13 cellular contexts compared by ENCODE assay signal in the genomic region with DNA sequence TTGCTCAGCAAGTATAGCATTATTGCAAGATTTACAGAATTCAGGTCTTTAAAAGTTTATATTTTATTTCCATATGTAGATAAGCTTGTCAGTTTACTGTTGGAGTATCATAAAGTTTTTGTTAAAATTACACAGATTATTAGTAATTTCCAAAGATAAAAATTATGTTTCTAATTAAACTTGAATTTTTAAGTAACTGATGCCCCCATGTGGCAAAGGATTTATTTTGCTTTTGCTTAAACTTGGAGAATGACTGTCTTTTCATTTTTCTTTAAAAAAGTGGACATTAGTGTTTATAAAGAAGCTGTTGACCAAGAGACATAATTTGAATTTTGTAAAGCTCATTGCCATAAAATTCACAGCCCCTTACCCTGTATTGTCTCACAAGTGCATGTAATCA. TPM values are rescaled to one million over a fixed set of nuclear protein-coding genes. Genes with fewer than 3 reads are reported as not detected.
DNase-seq lines count a peak whose midpoint lies in the region; ATAC-seq, FAIRE-seq and TF ChIP-seq lines count a peak whose summit lies in the region.
"Had no signal": no experiment of that assay in that cellular context is flagged by ENCODE, and none has a peak within 500 bp of the region (broad histone marks: within the 10 kb centered on the region; RNA-seq: fewer than 3 reads in every experiment).

No MANE protein-coding gene starts in this region.

- CTCF ChIA-PET in GM12878 (lab: Yijun Ruan, JAX) = interaction anchor here (0.6 to 2.3 kb wide), 15 partner anchors 13 to 212 kb away, joined by 3 to 12 read pairs (median 6); no protein-coding TSS in a partner anchor

- no peak for TF ChIP-seq EP300 in GM12878 (IDR thresholded peaks at IDR 0.05; ENCODE audit: borderline replicate concordance in 1 of 2, control insufficient read depth in 1 of 2, low read depth in 2 of 2, low read length in 2 of 2)

- peaks cover 28% of the 10 kb centered on the region for H3K36me3 Mint-ChIP-seq in mesothelial cell of epicardium

- H3K4me1 ChIP-seq in GM12878 (ENCODE audit: control insufficient read depth, insufficient read depth, low read length) (no peaks in the 10 kb centered on the region), prostate gland (replicated peaks) (no peaks in the 10 kb centered on the region)

- peak; percentile 19; the same call in 1 of the 2 replicates for TF ChIP-seq RAD21 in GM12878 (IDR thresholded peaks at IDR 0.05; ENCODE audit: insufficient read depth, low read depth, low read length)

- no peak overlapping the region for H3K4me2 ChIP-seq in GM12878 (ENCODE audit: control insufficient read depth, insufficient read depth)

- peaks cover 0 to 13% of the 10 kb centered on the region in 2 experiments; a peak in 2 of 4 replicates for H3K36me3 ChIP-seq in GM12878 (ENCODE audit: control insufficient read depth in 2 of 2, insufficient read depth in 2 of 2, low read length in 1 of 2)
- H3K36me3 ChIP-seq in prostate gland = no peaks in the 10 kb centered on the region

- no peaks in the 10 kb centered on the region for H3K27me3 Mint-ChIP-seq in mesothelial cell of epicardium (ENCODE audit: low read depth)
- H3K27me3 Mint-ChIP-seq: naive B cell; stimulated activated memory B cell treated with anti-CD40 and anti-IgM and Interleukin-4, amounts not matched to agents 10 μg/mL and 1 μg/mL and 100 μg/mL, for 72 hours had no signal

- in situ Hi-C loops in GM12878 (cut with MboI) = no loop called here

- H3K9me3 ChIP-seq in GM12878 (replicated peaks; ENCODE audit: control insufficient read depth, insufficient read depth, low read length) (no peaks in the 10 kb centered on the region; the same call in 2 of the 3 replicates), prostate gland (no peaks in the 10 kb centered on the region)

- no peak overlapping the region for H3K9ac ChIP-seq in GM12878 (ENCODE audit: control insufficient read depth, insufficient read depth, low read length)

- no peak overlapping the region for H2AFZ ChIP-seq in GM12878 (ENCODE audit: control insufficient read depth, low read depth, low read length)

- POLR2A ChIA-PET in GM12878 (lab: Charles Lee) = no interaction called here

- DNase-seq in D721Med (ENCODE audit: insufficient read length, low spot score) (no peak), HT-29 (ENCODE audit: low spot score) (peak; percentile 18), GM12878 (ENCODE audit: low read depth, low spot score) (no peak), mesothelial cell of epicardium (ENCODE audit: low spot score in 2 of 2, unreplicated experiment in 2 of 2) (no peak), prostate gland (ENCODE audit: low spot score) (no peak), hypothalamus (lab: John Stamatoyannopoulos, UW) (no peak)
- DNase-seq: DMS153, naive B cell, NCI-H2029, T-helper 9 cell had no signal

- RAD21 ChIA-PET in GM12878 (lab: Charles Lee; ENCODE audit: unreplicated experiment) = interaction anchor here (0.6 to 1.4 kb wide), 4 partner anchors 14 to 215 kb away, joined by 3 to 6 read pairs (median 4); no protein-coding TSS in a partner anchor

- H3K27ac Mint-ChIP-seq in mesothelial cell of epicardium = no peak overlapping the region
- H3K27ac Mint-ChIP-seq: stimulated activated memory B cell treated with anti-CD40 and anti-IgM and Interleukin-4, amounts not matched to agents 10 μg/mL and 1 μg/mL and 100 μg/mL, for 72 hours had no signal

- H3K9me3 Mint-ChIP-seq in mesothelial cell of epicardium = no peaks in the 10 kb centered on the region
- H3K9me3 Mint-ChIP-seq: naive B cell; stimulated activated memory B cell treated with anti-CD40 and anti-IgM and Interleukin-4, amounts not matched to agents 10 μg/mL and 1 μg/mL and 100 μg/mL, for 72 hours had no signal

- H3K27ac ChIP-seq in GM12878 (ENCODE audit: control insufficient read depth, insufficient read depth) (no peak overlapping the region), prostate gland (no peak overlapping the region)

- TF ChIP-seq CTCF in D721Med (IDR thresholded peaks at IDR 0.05; ENCODE audit: insufficient read depth, missing control alignments) (peak; percentile 29), GM12878 (IDR thresholded peaks at IDR 0.05 in 2 of 3, conservative IDR thresholded peaks at IDR 0.05 in 1 of 3; ENCODE audit: control insufficient read depth in 2 of 3, extremely low read depth in 1 of 3, insufficient read depth in 1 of 3, low read depth in 3 of 3, low read length in 3 of 3) (no peak; a peak in 1 of 6 replicates), mesothelial cell of epicardium (IDR thresholded peaks at IDR 0.05; ENCODE audit: unreplicated experiment) (peak; percentile 13), prostate gland (IDR thresholded peaks at IDR 0.05) (no peak)

- no peak overlapping the region for H3K4me3 ChIP-seq in GM12878
- no peak overlapping the region for H3K4me3 ChIP-seq in prostate gland

- no TSS peak for BruUV-seq in GM12878 (replicated peaks; lab: Mats Ljungman, UMichigan)

- H3K27me3 ChIP-seq in GM12878 (replicated peaks in 1 of 2; ENCODE audit: control insufficient read depth in 2 of 2, insufficient read depth in 2 of 2, low read length in 1 of 2) = no peaks in the 10 kb centered on the region
- H3K27me3 ChIP-seq in prostate gland (replicated peaks; ENCODE audit: insufficient read depth) = no peaks in the 10 kb centered on the region

- TF ChIP-seq POLR2A in GM12878 (IDR thresholded peaks at IDR 0.05; ENCODE audit: low read depth, low read length) (no peak), prostate gland (IDR thresholded peaks at IDR 0.05) (no peak)

- intact Hi-C loops in GM12878 (cut with micrococcal nuclease; ENCODE audit: unreplicated experiment) (no loop called here), prostate gland (cut with DNase I) (no loop called here)

- no peak for FAIRE-seq in D721Med (lab: Jason Lieb, UNC)
- FAIRE-seq in GM12878 (lab: Jason Lieb, UNC) = no peak

- H3K4me3 Mint-ChIP-seq in mesothelial cell of epicardium = no peak overlapping the region
- H3K4me3 Mint-ChIP-seq: naive B cell; stimulated activated memory B cell treated with anti-CD40 and anti-IgM and Interleukin-4, amounts not matched to agents 10 μg/mL and 1 μg/mL and 100 μg/mL, for 72 hours had no signal

- H3K4me1 Mint-ChIP-seq in mesothelial cell of epicardium = peaks cover 2% of the 10 kb centered on the region
- H3K4me1 Mint-ChIP-seq: naive B cell; stimulated activated memory B cell treated with anti-CD40 and anti-IgM and Interleukin-4, amounts not matched to agents 10 μg/mL and 1 μg/mL and 100 μg/mL, for 72 hours had no signal

- SMC1A ChIA-PET in GM12878 (lab: Charles Lee; ENCODE audit: uncharacterized antibody, unreplicated experiment) = interaction anchor here (1.1 to 2.5 kb wide), 7 partner anchors 11 to 212 kb away, joined by 3 to 7 read pairs (median 5); no protein-coding TSS in a partner anchor

- no peak for ATAC-seq in GM12878
- ATAC-seq in GM18861 (IDR thresholded peaks at IDR 0.05; ENCODE audit: unreplicated experiment) = no peak
- no peak for ATAC-seq in GM21360 (IDR thresholded peaks at IDR 0.05; ENCODE audit: unreplicated experiment)
- ATAC-seq: stimulated activated memory B cell treated with anti-CD40 and anti-IgM and Interleukin-4, amounts not matched to agents 10 μg/mL and 1 μg/mL and 100 μg/mL, for 72 hours had no signal

- no peaks in the 10 kb centered on the region for H3K79me2 ChIP-seq in GM12878 (ENCODE audit: control insufficient read depth, insufficient read depth, low read length)

- H4K20me1 ChIP-seq in GM12878 (ENCODE audit: control insufficient read depth, insufficient read depth) = no peaks in the 10 kb centered on the region

TF ChIP-seq in GM12878, 131 proteins besides CTCF, POLR2A, EP300 and RAD21 (continues in another document):
- TF ChIP-seq CHD4 (IDR thresholded peaks at IDR 0.05) = no peak
- no peak for TF ChIP-seq KDM1A (IDR thresholded peaks at IDR 0.05; ENCODE audit: borderline replicate concordance)
- no peak for TF ChIP-seq SUPT20H (IDR thresholded peaks at IDR 0.05; ENCODE audit: borderline replicate concordance, control insufficient read depth, low read depth, low read length)

RNA-seq across cellular contexts. Expression of a gene that starts 45.8 kb away (rescaled TPM):
- total RNA-seq in HT-29 (2014; rRNA removed; shearing (Covaris generic)) = 47.1 and 52.3 TPM in 2 replicates
- 273 TPM in 2 replicates for total RNA-seq in GM12878 (2013; cell fraction: nucleolus; rRNA removed)
- total RNA-seq in GM12878 (2014; rRNA removed) (32.9 and 35.7 TPM in 2 replicates), GM12878 (2014; rRNA removed; fragmentation: Illumina TruSeq; extraction: Trizol) (35.6 and 41.4 TPM in 2 replicates), GM12878 (2021) (55.6 and 69.4 TPM in 2 replicates), mesothelial cell of epicardium (99.4 to 106 TPM (median 105 TPM) in 3 replicates), prostate gland (10 to 100 TPM; 48.0 to 64.2 TPM)
- polyA plus RNA-seq in GM12878 (2011; ENCODE audit: low read depth) = 9.5 TPM
- polyA plus RNA-seq in GM12878 (2011; rRNA removed) (38.9 and 69.8 TPM in 2 replicates), GM12878 (2014; fragmentation: Illumina TruSeq; extraction: Trizol) (22.3 and 26.9 TPM in 2 replicates), GM12878 (2014; fragmentation: Nextera tagmentation; extraction: Ambion mirVana) (10 to 100 TPM; 12.3 to 16.3 TPM), GM12878 (2014; rRNA removed) (12.3 and 15.2 TPM in 2 replicates), GM12878 (2016; fragmentation: Nextera tagmentation; extraction: Ambion mirVana) (10 to 100 TPM; 44.8 to 47.5 TPM)
- polyA plus RNA-seq in GM12878 (2011; cell fraction: cytosol; rRNA removed) = 19.7 and 20.9 TPM in 2 replicates
- polyA plus RNA-seq in GM12878 (2011; cell fraction: nucleus; rRNA removed) = 69.7 and 82.9 TPM in 2 replicates
- 20.0 and 23.5 TPM in 2 replicates for polyA plus RNA-seq in GM12878 (2012)
- 170 and 178 TPM in 2 replicates for polyA minus RNA-seq in GM12878 (2011; rRNA and poly(A)+ RNA removed)
- 83.8 and 99.2 TPM in 2 replicates for polyA minus RNA-seq in GM12878 (2011; cell fraction: cytosol; rRNA and poly(A)+ RNA removed)
- 225 and 375 TPM in 2 replicates for polyA minus RNA-seq in GM12878 (2011; cell fraction: nucleus; rRNA and poly(A)+ RNA removed)

Comparison
In these comparisons a context has a peak if more than half of its experiments do, and no peak if none do; other contexts are left out.
1. CTCF ChIP-seq: peak in D721Med (single experiment) and mesothelial cell of epicardium (single experiment); none in GM12878 (0 of 3) and prostate gland (0 of 4).